ENCODE assay signal across 21 cellular contexts in the genomic region with DNA sequence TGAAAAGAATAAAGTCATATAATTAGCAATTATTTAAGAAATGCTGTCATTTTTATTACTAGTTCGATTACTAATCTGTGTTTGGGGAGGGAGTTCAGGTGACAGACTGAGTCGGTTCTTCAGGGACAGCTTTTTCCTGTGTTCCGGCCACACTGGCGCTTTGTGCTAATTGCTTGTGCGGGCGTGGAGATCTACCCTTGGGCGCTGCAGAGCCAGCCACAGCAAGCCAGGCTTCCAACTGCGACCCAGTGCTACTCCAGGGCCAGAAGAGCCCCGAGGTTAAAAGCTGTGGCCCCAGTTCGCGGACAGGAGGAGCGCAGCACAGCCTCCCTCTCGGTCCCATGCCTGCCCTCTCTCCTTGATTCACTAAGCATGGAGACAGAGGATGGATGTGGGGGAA. TPM values are rescaled to one million over a fixed set of nuclear protein-coding genes. Genes with fewer than 3 reads are reported as not detected.
"Had no signal": no experiment of that assay in that cellular context is flagged by ENCODE, and none has a peak within 500 bp of the region (broad histone marks: within the 10 kb centered on the region; RNA-seq: fewer than 3 reads in every experiment).

No MANE protein-coding gene starts in this region.

- H3K36me3 ChIP-seq: brain microvascular endothelial cell, ovary, stomach, upper lobe of left lung had no signal

- H3K27me3 ChIP-seq: brain microvascular endothelial cell, ovary, stomach, upper lobe of left lung had no signal

- DNase-seq: activated CD4-positive, alpha-beta T cell treated with anti-CD3 and anti-CD28 coated beads, Interleukin-2, amount 50 U/mL, for 1 hour; activated CD8-positive, alpha-beta memory T cell treated with anti-CD3 and anti-CD28 coated beads for 24 hours; activated CD8-positive, alpha-beta memory T cell treated with anti-CD3 and anti-CD28 coated beads, Interleukin-2, amount 50 U/mL, for 48 hours; activated effector memory CD4-positive, alpha-beta T cell treated with anti-CD3 and anti-CD28 coated beads, Interleukin-2, amount 50 U/mL, for 16 hours; activated naive CD4-positive, alpha-beta T cell treated with anti-CD3 and anti-CD28 coated beads, Interleukin-2, amount 50 U/mL, for 16 hours; activated T-cell treated with anti-CD3 and anti-CD28 coated beads, Interleukin-2, amount 50 U/mL, for 48 hours; aorta; brain microvascular endothelial cell; cerebellar nuclear complex; effector CD4-positive, alpha-beta T cell; head of caudate nucleus; mesenchymal stem cell; naive thymus-derived CD8-positive, alpha-beta T cell; ovary; psoas muscle; stimulated activated CD4-positive, alpha-beta T cell treated with anti-CD3 and anti-CD28 coated beads, Interleukin-4, amount 100 ng/mL, for 1 hour; stomach had no signal

- H3K4me1 ChIP-seq: psoas muscle, stomach, upper lobe of left lung had no signal

- H3K27ac ChIP-seq: brain microvascular endothelial cell, ovary, psoas muscle, stomach, upper lobe of left lung had no signal

- ATAC-seq: activated CD4-positive, CD25-positive, alpha-beta regulatory T cell treated with anti-CD3 and anti-CD28 coated beads, Interleukin-2, amount 50 U/mL, for 24 hours; naive thymus-derived CD8-positive, alpha-beta T cell; psoas muscle; sciatic nerve had no signal

- H3K4me3 ChIP-seq: ovary, psoas muscle, smooth muscle cell, stomach, upper lobe of left lung had no signal

- H3K4me2 ChIP-seq: smooth muscle cell had no signal

- H3K9me3 ChIP-seq: ovary, stomach, upper lobe of left lung had no signal

RNA-seq across cellular contexts. Expression of gene OR2C1, which starts 6.5 kb away (rescaled TPM):
- polyA plus RNA-seq: aorta, psoas muscle, smooth muscle cell, stomach had no signal
